Comparison of ENCODE assay signal across 10 cellular contexts in the genomic region with DNA sequence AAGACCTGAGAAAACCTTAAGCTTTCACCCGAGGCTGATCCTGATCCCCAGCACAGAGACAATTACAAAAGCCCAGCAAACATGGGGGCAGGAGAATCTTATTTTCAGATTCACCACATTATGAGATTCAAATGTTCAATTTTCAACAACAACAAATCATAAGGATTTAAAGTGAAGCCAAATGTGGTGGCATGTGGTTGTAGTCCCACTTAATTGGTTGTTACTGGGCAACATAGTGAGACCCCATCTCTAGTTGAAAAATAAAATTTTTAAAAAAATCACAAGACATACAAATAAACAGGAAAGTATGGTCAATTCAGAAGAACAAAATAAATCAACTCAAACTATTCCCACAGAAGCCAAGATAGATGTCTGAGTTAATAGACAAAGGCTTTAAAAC.
"Had no signal": no experiment of that assay in that cellular context is flagged by ENCODE, and none has a peak within 500 bp of the region (broad histone marks: within the 10 kb centered on the region; RNA-seq: fewer than 3 reads in every experiment).

No MANE protein-coding gene starts in this region.

- H2AFZ ChIP-seq: GM23248 had no signal

- DNase-seq: GM23248, GOT3, H7, HFFc6, IMR-90, KBM-7 had no signal

- H3K4me3 ChIP-seq: GM23248, HAP-1 had no signal

- H3K27ac Mint-ChIP-seq: HFFc6 had no signal

- H3K4me2 ChIP-seq: KMS-11 had no signal

- H3K4me3 Mint-ChIP-seq: HFFc6 had no signal

- H3K9me3 ChIP-seq: HAP-1 had no signal

- H3K9ac ChIP-seq: GM23248, KMS-11 had no signal

- H3K9me3 Mint-ChIP-seq: HFFc6 had no signal

- ATAC-seq: HCT116 had no signal

- H3K27ac ChIP-seq: GM23248, HL-60, KMS-11 had no signal
